ENCODE assay signal across 13 cellular contexts in genomic region chr2:234686088-234686890, GRCh38.
DNase-seq lines count a peak whose midpoint lies in the region; ATAC-seq lines count a peak whose summit lies in the region.
"Had no signal": no experiment of that assay in that cellular context is flagged by ENCODE, and none has a peak within 500 bp of the region (broad histone marks: within the 10 kb centered on the region; RNA-seq: fewer than 3 reads in every experiment).

No MANE protein-coding gene starts in this region.

- ATAC-seq in HG03354 (IDR thresholded peaks at IDR 0.05; ENCODE audit: poor library complexity, severe bottlenecking, unreplicated experiment) (no peak), GM18909 (IDR thresholded peaks at IDR 0.05; ENCODE audit: poor library complexity, unreplicated experiment) (no peak)
- ATAC-seq: activated T-cell treated with anti-CD3 and anti-CD28 coated beads, Interleukin-2, amount 50 U/mL, for 4 hours had no signal

- CTCF ChIA-PET in activated CD4-positive, alpha-beta T cell treated with anti-CD3 and anti-CD28 coated beads, Interleukin-2, amount 10 ng/mL, durations not matched to agents 7 days and 5 days (lab: Charles Lee): no interaction called here

- H3K9me3 ChIP-seq in ectodermal cell (ENCODE audit: control insufficient read depth, low read length): no peaks in the 10 kb centered on the region
- H3K9me3 ChIP-seq in mesodermal cell (ENCODE audit: control insufficient read depth, low read length): no peaks in the 10 kb centered on the region

- H3K27me3 Mint-ChIP-seq in activated CD4-positive, alpha-beta T cell treated with anti-CD3 and anti-CD28 coated beads, Interleukin-2, amount 10 ng/mL, durations not matched to agents 7 days and 5 days: peaks cover 11% of the 10 kb centered on the region

- H3K36me3 Mint-ChIP-seq in activated CD4-positive, alpha-beta T cell treated with anti-CD3 and anti-CD28 coated beads, Interleukin-2, amount 10 ng/mL, durations not matched to agents 7 days and 5 days (ENCODE audit: low read depth): no peaks in the 10 kb centered on the region

- peak overlapping the region; percentile 73 for H3K27ac ChIP-seq in ectodermal cell (ENCODE audit: insufficient read depth, low read depth, low read length, poor library complexity, severe bottlenecking)
- H3K27ac ChIP-seq in mesodermal cell (ENCODE audit: low read depth, low read length, severe bottlenecking): peak overlapping the region; percentile 37

- H3K27ac Mint-ChIP-seq in activated CD4-positive, alpha-beta T cell treated with anti-CD3 and anti-CD28 coated beads, Interleukin-2, amount 10 ng/mL, durations not matched to agents 7 days and 5 days: no peak overlapping the region
- H3K27ac Mint-ChIP-seq: activated B cell treated with CpG ODN at 0.5 μM for 24 hours had no signal

- no peak overlapping the region for H3K4me3 Mint-ChIP-seq in activated CD4-positive, alpha-beta T cell treated with anti-CD3 and anti-CD28 coated beads, Interleukin-2, amount 10 ng/mL, durations not matched to agents 7 days and 5 days
- H3K4me3 Mint-ChIP-seq: activated B cell treated with CpG ODN at 0.5 μM for 24 hours; activated T-cell treated with anti-CD3 and anti-CD28 coated beads, Interleukin-2, amount 50 U/mL, for 4 hours had no signal

- no peaks in the 10 kb centered on the region for H3K27me3 ChIP-seq in ectodermal cell (ENCODE audit: control insufficient read depth, insufficient read depth, low read length, poor library complexity, severe bottlenecking)

- no peaks in the 10 kb centered on the region for H3K4me1 Mint-ChIP-seq in activated CD4-positive, alpha-beta T cell treated with anti-CD3 and anti-CD28 coated beads, Interleukin-2, amount 10 ng/mL, durations not matched to agents 7 days and 5 days
- H3K4me1 Mint-ChIP-seq: activated B cell treated with CpG ODN at 0.5 μM for 24 hours had no signal

- H3K4me1 ChIP-seq in ectodermal cell (ENCODE audit: control insufficient read depth, insufficient read depth, low read length) (peaks cover 45% of the 10 kb centered on the region), mesodermal cell (ENCODE audit: control insufficient read depth, insufficient read depth, low read length, poor library complexity, severe bottlenecking) (peaks cover 25% of the 10 kb centered on the region)

- H3K4me3 ChIP-seq in ectodermal cell (ENCODE audit: insufficient read depth, low read depth, low read length): no peak overlapping the region
- no peak overlapping the region for H3K4me3 ChIP-seq in mesodermal cell (ENCODE audit: extremely low read depth, insufficient read depth, low read length, poor library complexity, severe bottlenecking)

- 17 to 34% methylated on average over 4 of the region's 4 CpGs for WGBS in ectodermal cell, 2 experiments
- WGBS in mesodermal cell (ENCODE audit: insufficient coverage in 2 of 2), 2 experiments: 0 to 15% methylated on average over 1 of the region's 4 CpGs

- H3K36me3 ChIP-seq in ectodermal cell (ENCODE audit: control insufficient read depth, insufficient read depth, low read length) (no peaks in the 10 kb centered on the region), mesodermal cell (ENCODE audit: control insufficient read depth, insufficient read depth, low read length) (no peaks in the 10 kb centered on the region)

- DNase-seq in ELF-1 (ENCODE audit: low read depth, low spot score) (peak; percentile 95), LoVo (ENCODE audit: low spot score) (peak; percentile 29), mesenteric fat pad (ENCODE audit: low spot score) (no peak)
- DNase-seq in activated CD4-positive, alpha-beta T cell treated with anti-CD3 and anti-CD28 coated beads, Interleukin-2, amount 10 ng/mL, durations not matched to agents 7 days and 5 days: no peak
- DNase-seq: activated B cell treated with CpG ODN at 0.5 μM for 24 hours; activated T-cell treated with anti-CD3 and anti-CD28 coated beads, Interleukin-2, amount 50 U/mL, for 4 hours; caudate nucleus; NCI-H2081 treated with DMSO at 0.1 percent for 48 hours; retina had no signal

- POLR2A ChIA-PET in activated CD4-positive, alpha-beta T cell treated with anti-CD3 and anti-CD28 coated beads, Interleukin-2, amount 10 ng/mL, durations not matched to agents 7 days and 5 days (lab: Charles Lee): no interaction called here

- H3K9me3 Mint-ChIP-seq in activated CD4-positive, alpha-beta T cell treated with anti-CD3 and anti-CD28 coated beads, Interleukin-2, amount 10 ng/mL, durations not matched to agents 7 days and 5 days: no peaks in the 10 kb centered on the region
- H3K9me3 Mint-ChIP-seq: activated B cell treated with CpG ODN at 0.5 μM for 24 hours; activated T-cell treated with anti-CD3 and anti-CD28 coated beads, Interleukin-2, amount 50 U/mL, for 4 hours had no signal

Comparison
In these comparisons a context has a peak if more than half of its experiments do, and no peak if none do; other contexts are left out.
1. DNase-seq: peak in ELF-1 (single experiment) and LoVo (single experiment); none in activated CD4-positive, alpha-beta T cell treated with anti-CD3 and anti-CD28 coated beads, Interleukin-2, amount 10 ng/mL, durations not matched to agents 7 days and 5 days (single experiment) and mesenteric fat pad (single experiment).